8 cellular contexts compared by ENCODE assay signal in the genomic region with DNA sequence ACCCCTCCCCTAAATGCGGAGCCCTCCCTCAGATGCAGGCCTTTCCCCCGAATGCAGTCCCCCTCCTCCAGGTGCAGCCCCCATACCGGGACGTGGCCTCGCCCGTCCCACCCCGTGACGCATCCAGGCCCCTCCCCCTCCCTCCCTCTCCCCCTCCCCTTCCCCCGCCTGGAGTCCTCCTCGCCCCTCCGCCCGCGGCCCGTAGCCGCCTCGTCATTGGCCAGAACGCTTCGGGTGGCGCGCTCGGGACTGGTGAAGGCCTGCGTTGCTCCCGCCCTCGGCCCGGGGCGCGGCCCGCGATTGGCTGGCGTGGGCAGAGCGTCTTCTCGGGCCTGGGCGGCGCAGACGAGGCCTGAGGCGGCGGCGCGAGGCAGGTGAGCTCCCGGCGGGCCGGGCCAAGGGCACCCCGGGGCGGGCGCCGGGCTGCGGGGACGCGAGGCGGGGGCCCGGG. TPM values are rescaled to one million over a fixed set of nuclear protein-coding genes. Genes with fewer than 3 reads are reported as not detected.
A peak's percentile ranks its signal among the peaks of the same experiment; 100 is the strongest.
DNase-seq lines count a peak whose midpoint lies in the region; ATAC-seq and TF ChIP-seq lines count a peak whose summit lies in the region.

No MANE protein-coding gene starts in this region.

- peak overlapping the region; percentile 92 for H3K4me3 ChIP-seq in BLaER1

- peaks cover 3% of the 10 kb centered on the region for H3K36me3 Mint-ChIP-seq in chondrocyte (ENCODE audit: low read depth)

- peaks cover 5% of the 10 kb centered on the region for H3K9me3 Mint-ChIP-seq in chondrocyte (ENCODE audit: low read depth)

- peaks cover 6% of the 10 kb centered on the region; the same call in 1 of the 2 replicates for H3K36me3 ChIP-seq in BLaER1

- peak overlapping the region; percentile 69 for H3K4me3 Mint-ChIP-seq in chondrocyte (ENCODE audit: unreplicated experiment)

- no peak for TF ChIP-seq CTCF in chondrocyte (IDR thresholded peaks at IDR 0.05)

- H4K20me1 ChIP-seq in BLaER1: peaks cover 69% of the 10 kb centered on the region

- H3K4me1 Mint-ChIP-seq in chondrocyte (ENCODE audit: low read depth): peaks cover 55% of the 10 kb centered on the region

- ATAC-seq in GM19328 (IDR thresholded peaks at IDR 0.05; ENCODE audit: unreplicated experiment) (peak; percentile 76), HG03457 (IDR thresholded peaks at IDR 0.05; ENCODE audit: unreplicated experiment) (peak; percentile 88), left colon (peak; percentile 94)

- peak; percentile 54 for DNase-seq in NCI-H524 treated with DMSO at 0.1 percent for 48 hours (lab: John Stamatoyannopoulos, UW)
- DNase-seq in activated CD4-positive, alpha-beta T cell treated with anti-CD3 and anti-CD28 coated beads for 4 hours: peak; percentile 96
- peak; percentile 99 for DNase-seq in chondrocyte (ENCODE audit: low spot score)
- DNase-seq in left colon: peak; percentile 98
- DNase-seq in stimulated activated CD4-positive, alpha-beta T cell treated with anti-CD3 and anti-CD28 coated beads, Interleukin-2, amount 100 ng/mL, for 24 hours: peak; percentile 96 to 97

- H3K27me3 ChIP-seq in BLaER1: no peaks in the 10 kb centered on the region

- intact Hi-C loops in left colon (cut with DNase I, micrococcal nuclease): no loop called here

- no peaks in the 10 kb centered on the region for H3K27me3 Mint-ChIP-seq in chondrocyte (ENCODE audit: low read depth)

- no peaks in the 10 kb centered on the region for H3K9me3 ChIP-seq in BLaER1

- H3K27ac Mint-ChIP-seq in chondrocyte (ENCODE audit: unreplicated experiment): peak overlapping the region; percentile 51

- H3K4me1 ChIP-seq in BLaER1: peaks cover 72% of the 10 kb centered on the region

- no peak overlapping the region; the same call in none of the 2 replicates for H3K4me2 ChIP-seq in BLaER1

- peak overlapping the region; percentile 84 for H3K9ac ChIP-seq in BLaER1

- peak overlapping the region; percentile 85 for H3K27ac ChIP-seq in BLaER1

RNA-seq across cellular contexts. Expression of a gene that starts 16.0 kb away (rescaled TPM):
- total RNA-seq in chondrocyte (125 to 139 TPM (median 134 TPM) in 3 replicates), left colon (100 to 1,000 TPM; 149 to 158 TPM)

Comparison
In these comparisons a context has a peak if more than half of its experiments do, and no peak if none do; other contexts are left out.
1. Peak in every context shown above with its lines: DNase-seq, ATAC-seq, H3K4me3 ChIP-seq and H3K27ac ChIP-seq.